8 cellular contexts compared by ENCODE assay signal in the genomic region with DNA sequence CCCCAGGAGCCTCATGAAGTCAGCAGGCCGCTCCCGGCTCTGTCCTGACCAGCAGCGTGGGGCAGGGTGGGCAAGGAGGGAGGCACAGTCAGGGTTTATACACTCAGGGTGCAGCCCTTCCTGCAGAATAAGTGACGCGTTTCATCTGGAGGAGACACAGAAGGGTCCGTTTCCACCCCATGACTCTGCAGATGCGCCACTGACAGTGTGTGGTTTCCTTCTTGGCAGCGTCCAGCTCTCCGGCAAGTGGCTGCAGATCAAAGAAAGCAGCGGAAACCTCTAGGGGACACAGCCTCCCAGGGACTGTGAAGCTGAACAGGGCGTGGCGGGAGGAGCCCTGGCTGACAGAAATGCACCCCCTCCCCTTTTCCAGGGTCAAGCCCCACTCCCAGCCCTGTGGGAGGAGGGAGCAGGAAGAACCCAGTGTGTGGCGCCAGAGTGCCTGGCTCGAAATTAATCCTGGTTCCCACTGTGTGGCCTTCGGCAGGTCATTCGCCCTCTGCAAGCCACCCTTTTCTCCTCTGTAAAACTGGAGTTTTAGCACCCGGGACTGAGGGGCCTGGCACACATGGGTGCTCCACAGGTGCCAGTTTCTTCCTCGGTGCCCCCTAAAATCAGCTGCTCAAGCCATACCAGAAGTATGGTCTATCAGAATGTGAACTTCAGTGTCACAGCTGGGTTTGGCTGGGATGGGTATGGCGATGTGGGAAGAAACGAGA. TPM values are rescaled to one million over a fixed set of nuclear protein-coding genes. Genes with fewer than 3 reads are reported as not detected.
DNase-seq lines count a peak whose midpoint lies in the region; ATAC-seq and TF ChIP-seq lines count a peak whose summit lies in the region.

No MANE protein-coding gene starts in this region.

- H3K36me3 ChIP-seq in BE2C (no peaks in the 10 kb centered on the region), HCT116 (ENCODE audit: control insufficient read depth in 1 of 2, insufficient read depth in 2 of 2, low read length in 2 of 2) (no peaks in the 10 kb centered on the region)

- H3K27me3 ChIP-seq in BE2C (no peaks in the 10 kb centered on the region), HCT116 (ENCODE audit: insufficient read depth, low read length) (no peaks in the 10 kb centered on the region)

- H3K27me3 Mint-ChIP-seq in progenitor cell of endocrine pancreas = no peaks in the 10 kb centered on the region

- H3K9me3 Mint-ChIP-seq in progenitor cell of endocrine pancreas (ENCODE audit: low read depth) = no peaks in the 10 kb centered on the region

- no peak for TF ChIP-seq POLR2A in HCT116 (IDR thresholded peaks at IDR 0.05; ENCODE audit: borderline replicate concordance, extremely low read depth, insufficient read depth, insufficient read length)

- POLR2A ChIA-PET in HCT116 (lab: Charles Lee) = no interaction called here

- no peak overlapping the region for H2AFZ ChIP-seq in HCT116 (ENCODE audit: low read depth, low read length, poor library complexity, severe bottlenecking)

- ATAC-seq in HCT116 (peak; percentile 47; the same call in 1 of the 2 replicates), HG03175 (IDR thresholded peaks at IDR 0.05; ENCODE audit: unreplicated experiment) (no peak), HG03139 (IDR thresholded peaks at IDR 0.05; ENCODE audit: unreplicated experiment) (no peak)

- no peaks in the 10 kb centered on the region for H3K9me2 ChIP-seq in HCT116 (ENCODE audit: insufficient read depth)

- H3K4me3 ChIP-seq in BE2C (ENCODE audit: low read depth, low read length) = peak overlapping the region; percentile 21
- H3K4me3 ChIP-seq in HCT116 (replicated peaks in 1 of 2; ENCODE audit: low read depth in 1 of 2, low read length in 2 of 2) = no peak overlapping the region

- H3K9ac ChIP-seq in HCT116 (ENCODE audit: low read length) = no peak overlapping the region

- no peaks in the 10 kb centered on the region for H4K20me1 ChIP-seq in HCT116 (ENCODE audit: insufficient read depth)

- peaks cover 6% of the 10 kb centered on the region for H3K36me3 Mint-ChIP-seq in progenitor cell of endocrine pancreas (ENCODE audit: insufficient read depth)

- TF ChIP-seq RAD21 in HCT116 (IDR thresholded peaks at IDR 0.05; ENCODE audit: low read depth) = peak; percentile 29; the same call in 1 of the 2 replicates

- peaks cover 12% of the 10 kb centered on the region for H3K4me1 ChIP-seq in BE2C
- H3K4me1 ChIP-seq in HCT116 (ENCODE audit: control insufficient read depth in 1 of 2, insufficient read depth in 2 of 2, low read length in 2 of 2) = no peaks in the 10 kb centered on the region

- BruUV-seq in HCT116 (replicated peaks; lab: Mats Ljungman, UMichigan) = no TSS peak

- no peak overlapping the region for H3K4me2 ChIP-seq in HCT116 (ENCODE audit: low read length)

- CTCF ChIA-PET in HCT116 (lab: Charles Lee) = no interaction called here

- H3K4me1 Mint-ChIP-seq in progenitor cell of endocrine pancreas (ENCODE audit: low read depth) = peaks cover 8% of the 10 kb centered on the region

- no peak overlapping the region for H3K4me3 Mint-ChIP-seq in progenitor cell of endocrine pancreas (ENCODE audit: low read depth)

- TF ChIP-seq CTCF in BE2C (IDR thresholded peaks at IDR 0.05; ENCODE audit: low read depth, low read length) (peak; percentile 44), HCT116 (IDR thresholded peaks at IDR 0.05 in 2 of 3, conservative IDR thresholded peaks at IDR 0.05 in 1 of 3; ENCODE audit: borderline replicate concordance in 1 of 3, insufficient read depth in 1 of 3, low read depth in 2 of 3, low read length in 2 of 3) (no peak), progenitor cell of endocrine pancreas (IDR thresholded peaks at IDR 0.05; ENCODE audit: unreplicated experiment) (no peak)

- H3K9me3 ChIP-seq in BE2C (peaks cover 3% of the 10 kb centered on the region; the same call in 1 of the 2 replicates), HCT116 (ENCODE audit: control insufficient read depth in 1 of 2, insufficient read depth in 1 of 2, low read depth in 1 of 2, low read length in 2 of 2) (peaks cover 0 to 4% of the 10 kb centered on the region in 2 experiments; a peak in 2 of 4 replicates)

- intact Hi-C loops in HCT116 (cut with micrococcal nuclease) = no loop called here

- no peaks in the 10 kb centered on the region for H3K79me2 ChIP-seq in HCT116 (ENCODE audit: insufficient read depth, low read length)

- no peak overlapping the region for H3K27ac ChIP-seq in HCT116 (ENCODE audit: low read depth, low read length)

- RAD21 ChIA-PET in HCT116 (lab: Charles Lee; ENCODE audit: low non-redundant PET in 1 of 2, low total read pairs in 2 of 2, uncharacterized antibody in 2 of 2, unreplicated experiment in 2 of 2) = no interaction called here

- DNase-seq in BE2C (peak; percentile 73), HCT116 (ENCODE audit: low read depth, low spot score) (no peak), globus pallidus (ENCODE audit: low spot score) (peak; percentile 24), progenitor cell of endocrine pancreas (ENCODE audit: low spot score, unreplicated experiment) (no peak)
- DNase-seq in activated CD4-positive, alpha-beta T cell treated with anti-CD3 and anti-CD28 coated beads, Interleukin-2, amount 50 U/mL, for 48 hours = peak; percentile 21 to 36
- no peak for DNase-seq in stimulated activated CD4-positive, alpha-beta T cell treated with anti-CD3 and anti-CD28 coated beads, Interleukin-4, amount 100 ng/mL, for 4 hours

- H3K27ac Mint-ChIP-seq in progenitor cell of endocrine pancreas = peak overlapping the region; percentile 64

TF ChIP-seq in HCT116, 20 proteins besides CTCF, POLR2A, EP300 and RAD21:
- no peak for TF ChIP-seq FOSL1 (IDR thresholded peaks at IDR 0.05; ENCODE audit: low read depth)
- TF ChIP-seq SP1 (IDR thresholded peaks at IDR 0.05; ENCODE audit: low read depth) = no peak
- TF ChIP-seq POLR2AphosphoS5 (IDR thresholded peaks at IDR 0.05; ENCODE audit: low read depth, low read length) = no peak
- TF ChIP-seq, protein P1, sequence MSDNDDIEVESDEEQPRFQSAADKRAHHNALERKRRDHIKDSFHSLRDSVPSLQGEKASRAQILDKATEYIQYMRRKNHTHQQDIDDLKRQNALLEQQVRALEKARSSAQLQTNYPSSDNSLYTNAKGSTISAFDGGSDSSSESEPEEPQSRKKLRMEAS (IDR thresholded peaks at IDR 0.05) = no peak
- no peak for TF ChIP-seq ZNF274 (IDR thresholded peaks at IDR 0.05; ENCODE audit: low read depth, low read length)
- no peak for TF ChIP-seq EZH2 (IDR thresholded peaks at IDR 0.05)
- TF ChIP-seq ELF1 (IDR thresholded peaks at IDR 0.05; ENCODE audit: borderline replicate concordance, low read depth) = no peak
- TF ChIP-seq, protein P2, sequence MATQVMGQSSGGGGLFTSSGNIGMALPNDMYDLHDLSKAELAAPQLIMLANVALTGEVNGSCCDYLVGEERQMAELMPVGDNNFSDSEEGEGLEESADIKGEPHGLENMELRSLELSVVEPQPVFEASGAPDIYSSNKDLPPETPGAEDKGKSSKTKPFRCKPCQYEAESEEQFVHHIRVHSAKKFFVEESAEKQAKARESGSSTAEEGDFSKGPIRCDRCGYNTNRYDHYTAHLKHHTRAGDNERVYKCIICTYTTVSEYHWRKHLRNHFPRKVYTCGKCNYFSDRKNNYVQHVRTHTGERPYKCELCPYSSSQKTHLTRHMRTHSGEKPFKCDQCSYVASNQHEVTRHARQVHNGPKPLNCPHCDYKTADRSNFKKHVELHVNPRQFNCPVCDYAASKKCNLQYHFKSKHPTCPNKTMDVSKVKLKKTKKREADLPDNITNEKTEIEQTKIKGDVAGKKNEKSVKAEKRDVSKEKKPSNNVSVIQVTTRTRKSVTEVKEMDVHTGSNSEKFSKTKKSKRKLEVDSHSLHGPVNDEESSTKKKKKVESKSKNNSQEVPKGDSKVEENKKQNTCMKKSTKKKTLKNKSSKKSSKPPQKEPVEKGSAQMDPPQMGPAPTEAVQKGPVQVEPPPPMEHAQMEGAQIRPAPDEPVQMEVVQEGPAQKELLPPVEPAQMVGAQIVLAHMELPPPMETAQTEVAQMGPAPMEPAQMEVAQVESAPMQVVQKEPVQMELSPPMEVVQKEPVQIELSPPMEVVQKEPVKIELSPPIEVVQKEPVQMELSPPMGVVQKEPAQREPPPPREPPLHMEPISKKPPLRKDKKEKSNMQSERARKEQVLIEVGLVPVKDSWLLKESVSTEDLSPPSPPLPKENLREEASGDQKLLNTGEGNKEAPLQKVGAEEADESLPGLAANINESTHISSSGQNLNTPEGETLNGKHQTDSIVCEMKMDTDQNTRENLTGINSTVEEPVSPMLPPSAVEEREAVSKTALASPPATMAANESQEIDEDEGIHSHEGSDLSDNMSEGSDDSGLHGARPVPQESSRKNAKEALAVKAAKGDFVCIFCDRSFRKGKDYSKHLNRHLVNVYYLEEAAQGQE (IDR thresholded peaks at IDR 0.05; ENCODE audit: low read depth) = no peak
- TF ChIP-seq YY1 (IDR thresholded peaks at IDR 0.05; ENCODE audit: extremely low read depth, insufficient replicate concordance, low read depth, low read length) = no peak

RNA-seq across cellular contexts. Expression of gene TBC1D14, which starts 17.3 kb away (rescaled TPM):
- 54.8 TPM for polyA plus RNA-seq in BE2C (2012; ENCODE audit: insufficient read depth, insufficient read length, low read depth)
- total RNA-seq in HCT116 (2021; ENCODE audit: unreplicated experiment) (62.9 TPM), progenitor cell of endocrine pancreas (60.8 and 61.8 TPM in 2 replicates)
- polyA plus RNA-seq in HCT116 (2012) = 38.5 and 41.2 TPM in 2 replicates

Comparison
In these comparisons a context has a peak if more than half of its experiments do, and no peak if none do; other contexts are left out.
1. DNase-seq: peak in BE2C (single experiment), activated CD4-positive, alpha-beta T cell treated with anti-CD3 and anti-CD28 coated beads, Interleukin-2, amount 50 U/mL, for 48 hours (2 of 2) and globus pallidus (single experiment); none in HCT116 (single experiment), progenitor cell of endocrine pancreas (single experiment) and stimulated activated CD4-positive, alpha-beta T cell treated with anti-CD3 and anti-CD28 coated beads, Interleukin-4, amount 100 ng/mL, for 4 hours (0 of 2).